In genomic region chr1:219385786-219386427, GRCh38 we compare ENCODE assay signal across 10 cellular contexts.
DNase-seq lines count a peak whose midpoint lies in the region; ATAC-seq and TF ChIP-seq lines count a peak whose summit lies in the region.
"Had no signal": no experiment of that assay in that cellular context is flagged by ENCODE, and none has a peak within 500 bp of the region (broad histone marks: within the 10 kb centered on the region; RNA-seq: fewer than 3 reads in every experiment).

No MANE protein-coding gene starts in this region.

- DNase-seq in CMK (ENCODE audit: low read depth) (peak; percentile 2), NCI-H146 treated with DMSO at 0.1 percent for 48 hours (lab: John Stamatoyannopoulos, UW; ENCODE audit: unreplicated experiment) (peak; percentile 70), UCSD-AML1 (lab: John Stamatoyannopoulos, UW; ENCODE audit: unreplicated experiment) (peak; percentile 13), foreskin fibroblast (peak; percentile 14 to 70), trophoblast cell (peak; percentile 20 to 74)
- no peak for DNase-seq in CD4-positive, alpha-beta memory T cell

- no peak overlapping the region for H3K4me3 Mint-ChIP-seq in CD4-positive, alpha-beta memory T cell
- H3K4me3 Mint-ChIP-seq: T-helper 1 cell treated with Interleukin-12 subunit alpha and Interleukin-12 subunit beta and Interleukin-4 antibody, amounts not matched to agents 30 μg/mL and 1 μg/mL, for 36 hours had no signal

- no peak overlapping the region for H3K23ac ChIP-seq in trophoblast cell (ENCODE audit: low read length)

- H3K27ac ChIP-seq in trophoblast cell (ENCODE audit: low read depth, low read length), result no peak overlapping the region
- no peak overlapping the region for H3K27ac ChIP-seq in CD4-positive, alpha-beta memory T cell (ENCODE audit: low read depth, low read length)
- H3K27ac ChIP-seq: skin epidermis had no signal

- no peak overlapping the region for H4K12ac ChIP-seq in trophoblast cell (ENCODE audit: low read depth, low read length)

- H3K9ac ChIP-seq in trophoblast cell (ENCODE audit: low read length), result no peak overlapping the region

- H3K9me3 ChIP-seq in trophoblast cell (ENCODE audit: insufficient read depth, low read depth, low read length), result no peaks in the 10 kb centered on the region
- H3K9me3 ChIP-seq in CD4-positive, alpha-beta memory T cell (ENCODE audit: control insufficient read depth in 1 of 2, low read length in 2 of 2), result no peaks in the 10 kb centered on the region

- H2AK5ac ChIP-seq in trophoblast cell (ENCODE audit: low read length), result no peak overlapping the region

- H2BK120ac ChIP-seq in trophoblast cell (ENCODE audit: insufficient read depth, low read length, poor library complexity), result no peak overlapping the region

- POLR2A ChIA-PET in CD4-positive, alpha-beta memory T cell (lab: Charles Lee; ENCODE audit: partially characterized antibody), result no interaction called here

- no peaks in the 10 kb centered on the region for H3K27me3 ChIP-seq in trophoblast cell (ENCODE audit: insufficient read depth, low read length)
- H3K27me3 ChIP-seq in CD4-positive, alpha-beta memory T cell (ENCODE audit: insufficient read depth, low read length), result no peaks in the 10 kb centered on the region

- no peaks in the 10 kb centered on the region for H3K36me3 ChIP-seq in trophoblast cell (ENCODE audit: control insufficient read depth in 1 of 2, insufficient read depth in 2 of 2, low read length in 2 of 2)
- no peaks in the 10 kb centered on the region for H3K36me3 ChIP-seq in CD4-positive, alpha-beta memory T cell (ENCODE audit: insufficient read depth, low read length)

- peak; percentile 90 for ATAC-seq in GM18870 (IDR thresholded peaks at IDR 0.05; ENCODE audit: unreplicated experiment)
- ATAC-seq in HG03025 (IDR thresholded peaks at IDR 0.05; ENCODE audit: low FRiP score, unreplicated experiment), result peak; percentile 89

- H3K4me1 ChIP-seq in trophoblast cell (ENCODE audit: control insufficient read depth in 1 of 2, insufficient read depth in 2 of 2, low read length in 2 of 2), result peaks cover 0 to 2% of the 10 kb centered on the region in 2 experiments
- H3K4me1 ChIP-seq in CD4-positive, alpha-beta memory T cell (ENCODE audit: insufficient read depth, low read length), result no peaks in the 10 kb centered on the region

- no peak overlapping the region for H3K4ac ChIP-seq in trophoblast cell (ENCODE audit: low read depth, low read length)

- WGBS in trophoblast cell (ENCODE audit: extremely low coverage, insufficient coverage, insufficient read length), result no CpG with 5 or more reads among the region's 3 CpGs

- no peaks in the 10 kb centered on the region for H3K4me1 Mint-ChIP-seq in CD4-positive, alpha-beta memory T cell

- H3K14ac ChIP-seq in trophoblast cell (ENCODE audit: low read length), result no peak overlapping the region

- no peak overlapping the region for H2AFZ ChIP-seq in trophoblast cell (ENCODE audit: insufficient read depth, low read length, poor library complexity)

- intact Hi-C loops in CD4-positive, alpha-beta memory T cell (cut with micrococcal nuclease), result loop anchor here (1.0 kb wide), 1 partner anchor 1056 kb away; no protein-coding TSS in a partner anchor

- CTCF ChIA-PET in CD4-positive, alpha-beta memory T cell (lab: Charles Lee; ENCODE audit: partially characterized antibody), result interaction anchor here (1.4 to 1.6 kb wide), 2 partner anchors 11 to 43 kb away, joined by 4 read pairs; no protein-coding TSS in a partner anchor

- no peaks in the 10 kb centered on the region for H3K27me3 Mint-ChIP-seq in CD4-positive, alpha-beta memory T cell

- H3K4me3 ChIP-seq in foreskin fibroblast (ENCODE audit: low read depth in 1 of 2, low read length in 2 of 2) (no peak overlapping the region), trophoblast cell (ENCODE audit: low read depth, low read length) (no peak overlapping the region)
- H3K4me3 ChIP-seq in CD4-positive, alpha-beta memory T cell (ENCODE audit: low read length in 2 of 2), result no peak overlapping the region
- H3K4me3 ChIP-seq: skin epidermis had no signal

- no peaks in the 10 kb centered on the region for H3K36me3 Mint-ChIP-seq in CD4-positive, alpha-beta memory T cell

- H4K8ac ChIP-seq in trophoblast cell (ENCODE audit: low read depth, low read length), result no peak overlapping the region

- no peak overlapping the region for H2BK12ac ChIP-seq in trophoblast cell (ENCODE audit: low read length)

- H3K27ac Mint-ChIP-seq in CD4-positive, alpha-beta memory T cell, result no peak overlapping the region
- H3K27ac Mint-ChIP-seq: T-helper 1 cell treated with Interleukin-12 subunit alpha and Interleukin-12 subunit beta and Interleukin-4 antibody, amounts not matched to agents 30 μg/mL and 1 μg/mL, for 36 hours had no signal

- no peak overlapping the region for H3K4me2 ChIP-seq in trophoblast cell (ENCODE audit: low read length)

- H3K9me3 Mint-ChIP-seq in CD4-positive, alpha-beta memory T cell, result peaks cover 0 to 5% (median 0%) of the 10 kb centered on the region in 8 donors
- H3K9me3 Mint-ChIP-seq: T-helper 1 cell treated with Interleukin-12 subunit alpha and Interleukin-12 subunit beta and Interleukin-4 antibody, amounts not matched to agents 30 μg/mL and 1 μg/mL, for 36 hours had no signal

- no peak overlapping the region for H4K91ac ChIP-seq in trophoblast cell (ENCODE audit: low read depth, low read length)

- H2BK5ac ChIP-seq in trophoblast cell (ENCODE audit: low read depth, low read length, poor library complexity), result no peak overlapping the region

- H3K79me1 ChIP-seq in trophoblast cell (ENCODE audit: low read length), result no peaks in the 10 kb centered on the region

- H3K79me2 ChIP-seq in trophoblast cell (ENCODE audit: control insufficient read depth, insufficient read depth, low read length, poor library complexity), result no peaks in the 10 kb centered on the region

- peak; percentile 81 for TF ChIP-seq CTCF in foreskin fibroblast (IDR thresholded peaks at IDR 0.05; ENCODE audit: low read depth, low read length)

- no peak overlapping the region for H3K18ac ChIP-seq in trophoblast cell (ENCODE audit: low read length)

Comparison
In these comparisons a context has a peak if more than half of its experiments do, and no peak if none do; other contexts are left out.
1. DNase-seq: peak in CMK (single experiment), NCI-H146 treated with DMSO at 0.1 percent for 48 hours (single experiment), UCSD-AML1 (single experiment), foreskin fibroblast (2 of 2) and trophoblast cell (2 of 2); none in CD4-positive, alpha-beta memory T cell (0 of 5).